ENCODE assay signal across 19 cellular contexts in the genomic region with DNA sequence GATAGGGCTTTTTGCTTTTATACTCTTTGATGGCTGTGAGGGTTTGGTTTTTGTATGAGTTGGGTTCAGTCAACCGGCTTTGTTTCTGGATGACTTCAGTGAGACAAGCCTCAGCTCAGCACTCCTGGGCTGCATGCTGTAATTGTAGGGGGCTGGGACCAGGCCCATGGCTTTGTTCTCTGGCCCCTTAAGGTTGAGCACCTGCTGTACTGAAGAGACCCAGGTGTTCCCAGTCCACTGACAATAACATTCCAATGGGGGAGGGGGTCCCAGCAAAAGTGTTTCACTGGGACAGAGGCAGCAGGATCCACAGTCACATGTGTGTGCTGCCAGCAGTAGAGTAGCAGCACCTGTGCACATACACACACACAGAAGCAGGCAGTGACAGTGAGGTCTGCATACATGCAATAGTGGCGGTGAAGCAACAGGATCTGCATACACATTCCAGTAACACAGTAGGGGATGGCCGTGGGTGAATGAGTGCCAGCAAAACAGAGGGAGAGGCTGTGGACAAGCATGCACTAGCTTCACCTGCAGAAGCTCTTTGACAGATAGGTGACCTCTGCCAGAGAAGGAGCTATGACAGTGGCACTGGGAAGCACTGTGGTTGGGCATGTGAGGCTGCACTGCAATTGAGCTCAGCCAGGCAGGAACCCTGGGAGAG.
"Had no signal": no experiment of that assay in that cellular context is flagged by ENCODE, and none has a peak within 500 bp of the region (broad histone marks: within the 10 kb centered on the region; RNA-seq: fewer than 3 reads in every experiment).

No MANE protein-coding gene starts in this region.

- H3K36me3 ChIP-seq: esophagus muscularis mucosa, gastroesophageal sphincter, heart left ventricle, left ventricle myocardium inferior, suprapubic skin, transverse colon had no signal

- ATAC-seq: activated CD8-positive, alpha-beta T cell treated with anti-CD3 and anti-CD28 coated beads for 36 hours; activated T-helper 17 cell treated with anti-CD3 and anti-CD28 coated beads, Interleukin-2, amount 50 U/mL, for 72 hours; gastroesophageal sphincter; heart left ventricle; stimulated activated naive CD8-positive, alpha-beta T cell treated with anti-CD3 and anti-CD28 coated beads, Interleukin-15, amount 100 ng/mL, for 72 hours had no signal

- DNase-seq: activated CD4-positive, alpha-beta T cell treated with anti-CD3 and anti-CD28 coated beads, Interleukin-2, amount 10 ng/mL, durations not matched to agents 24 days and 14 days; activated CD8-positive, alpha-beta T cell treated with anti-CD3 and anti-CD28 coated beads for 36 hours; activated naive CD4-positive, alpha-beta T cell; activated naive CD8-positive, alpha-beta T cell treated with anti-CD3 and anti-CD28 coated beads for 36 hours; activated T-cell treated with anti-CD3 and anti-CD28 coated beads, Interleukin-2, amount 50 U/mL, for 1 hour; amniotic stem cell; effector CD8-positive, alpha-beta T cell; heart left ventricle; kidney glomerular epithelial cell; left ventricle myocardium inferior; mammary epithelial cell; midbrain; stimulated activated naive CD8-positive, alpha-beta T cell treated with anti-CD3 and anti-CD28 coated beads, Interleukin-15, amount 100 ng/mL, for 72 hours; transverse colon had no signal

- H3K4me3 ChIP-seq: esophagus muscularis mucosa, gastroesophageal sphincter, heart left ventricle, left ventricle myocardium inferior, suprapubic skin, transverse colon had no signal

- H3K4me1 Mint-ChIP-seq: activated CD4-positive, alpha-beta T cell treated with anti-CD3 and anti-CD28 coated beads, Interleukin-2, amount 10 ng/mL, durations not matched to agents 24 days and 14 days; activated naive CD8-positive, alpha-beta T cell treated with anti-CD3 and anti-CD28 coated beads for 36 hours; activated T-helper 17 cell treated with anti-CD3 and anti-CD28 coated beads, Interleukin-2, amount 50 U/mL, for 72 hours; stimulated activated naive CD8-positive, alpha-beta T cell treated with anti-CD3 and anti-CD28 coated beads, Interleukin-15, amount 100 ng/mL, for 72 hours had no signal

- H3K27ac Mint-ChIP-seq: activated CD4-positive, alpha-beta T cell treated with anti-CD3 and anti-CD28 coated beads, Interleukin-2, amount 10 ng/mL, durations not matched to agents 24 days and 14 days; activated CD8-positive, alpha-beta T cell treated with anti-CD3 and anti-CD28 coated beads for 36 hours; activated naive CD8-positive, alpha-beta T cell treated with anti-CD3 and anti-CD28 coated beads for 36 hours; activated T-helper 17 cell treated with anti-CD3 and anti-CD28 coated beads, Interleukin-2, amount 50 U/mL, for 72 hours; dendritic cell treated with granulocyte-macrophage colony-stimulating factor and Interleukin-4, amounts not matched to agents 40 ng/mL and 50 ng/mL, for 4 days; stimulated activated naive CD8-positive, alpha-beta T cell treated with anti-CD3 and anti-CD28 coated beads, Interleukin-15, amount 100 ng/mL, for 72 hours had no signal

- H3K27me3 ChIP-seq: esophagus muscularis mucosa, gastroesophageal sphincter, heart left ventricle, suprapubic skin, transverse colon had no signal

- H3K27me3 Mint-ChIP-seq: activated CD4-positive, alpha-beta T cell treated with anti-CD3 and anti-CD28 coated beads, Interleukin-2, amount 10 ng/mL, durations not matched to agents 24 days and 14 days; activated naive CD8-positive, alpha-beta T cell treated with anti-CD3 and anti-CD28 coated beads for 36 hours; activated T-helper 17 cell treated with anti-CD3 and anti-CD28 coated beads, Interleukin-2, amount 50 U/mL, for 72 hours; dendritic cell treated with granulocyte-macrophage colony-stimulating factor and Interleukin-4, amounts not matched to agents 40 ng/mL and 50 ng/mL, for 4 days; stimulated activated naive CD8-positive, alpha-beta T cell treated with anti-CD3 and anti-CD28 coated beads, Interleukin-15, amount 100 ng/mL, for 72 hours had no signal

- H3K4me1 ChIP-seq: esophagus muscularis mucosa, gastroesophageal sphincter, heart left ventricle, left ventricle myocardium inferior, suprapubic skin, transverse colon had no signal

- H3K9me3 ChIP-seq: suprapubic skin, transverse colon had no signal

- H3K4me3 Mint-ChIP-seq: activated CD4-positive, alpha-beta T cell treated with anti-CD3 and anti-CD28 coated beads, Interleukin-2, amount 10 ng/mL, durations not matched to agents 24 days and 14 days; activated CD8-positive, alpha-beta T cell treated with anti-CD3 and anti-CD28 coated beads for 36 hours; activated naive CD8-positive, alpha-beta T cell treated with anti-CD3 and anti-CD28 coated beads for 36 hours; activated T-helper 17 cell treated with anti-CD3 and anti-CD28 coated beads, Interleukin-2, amount 50 U/mL, for 72 hours; dendritic cell treated with granulocyte-macrophage colony-stimulating factor and Interleukin-4, amounts not matched to agents 40 ng/mL and 50 ng/mL, for 4 days; stimulated activated naive CD8-positive, alpha-beta T cell treated with anti-CD3 and anti-CD28 coated beads, Interleukin-15, amount 100 ng/mL, for 72 hours had no signal

- H3K27ac ChIP-seq: esophagus muscularis mucosa, gastroesophageal sphincter, heart left ventricle, left ventricle myocardium inferior, suprapubic skin, transverse colon had no signal

- H3K36me3 Mint-ChIP-seq: activated naive CD8-positive, alpha-beta T cell treated with anti-CD3 and anti-CD28 coated beads for 36 hours had no signal
